Comparison of ENCODE assay signal across 1 cellular context in genomic region chr18:37381554-37381953, GRCh38.
TF ChIP-seq lines count a peak whose summit lies in the region.

No MANE protein-coding gene starts in this region.

TF ChIP-seq in HepG2, 621 proteins besides CTCF, POLR2A, EP300 and RAD21 (continued from another document):
- TF ChIP-seq, protein P1, sequence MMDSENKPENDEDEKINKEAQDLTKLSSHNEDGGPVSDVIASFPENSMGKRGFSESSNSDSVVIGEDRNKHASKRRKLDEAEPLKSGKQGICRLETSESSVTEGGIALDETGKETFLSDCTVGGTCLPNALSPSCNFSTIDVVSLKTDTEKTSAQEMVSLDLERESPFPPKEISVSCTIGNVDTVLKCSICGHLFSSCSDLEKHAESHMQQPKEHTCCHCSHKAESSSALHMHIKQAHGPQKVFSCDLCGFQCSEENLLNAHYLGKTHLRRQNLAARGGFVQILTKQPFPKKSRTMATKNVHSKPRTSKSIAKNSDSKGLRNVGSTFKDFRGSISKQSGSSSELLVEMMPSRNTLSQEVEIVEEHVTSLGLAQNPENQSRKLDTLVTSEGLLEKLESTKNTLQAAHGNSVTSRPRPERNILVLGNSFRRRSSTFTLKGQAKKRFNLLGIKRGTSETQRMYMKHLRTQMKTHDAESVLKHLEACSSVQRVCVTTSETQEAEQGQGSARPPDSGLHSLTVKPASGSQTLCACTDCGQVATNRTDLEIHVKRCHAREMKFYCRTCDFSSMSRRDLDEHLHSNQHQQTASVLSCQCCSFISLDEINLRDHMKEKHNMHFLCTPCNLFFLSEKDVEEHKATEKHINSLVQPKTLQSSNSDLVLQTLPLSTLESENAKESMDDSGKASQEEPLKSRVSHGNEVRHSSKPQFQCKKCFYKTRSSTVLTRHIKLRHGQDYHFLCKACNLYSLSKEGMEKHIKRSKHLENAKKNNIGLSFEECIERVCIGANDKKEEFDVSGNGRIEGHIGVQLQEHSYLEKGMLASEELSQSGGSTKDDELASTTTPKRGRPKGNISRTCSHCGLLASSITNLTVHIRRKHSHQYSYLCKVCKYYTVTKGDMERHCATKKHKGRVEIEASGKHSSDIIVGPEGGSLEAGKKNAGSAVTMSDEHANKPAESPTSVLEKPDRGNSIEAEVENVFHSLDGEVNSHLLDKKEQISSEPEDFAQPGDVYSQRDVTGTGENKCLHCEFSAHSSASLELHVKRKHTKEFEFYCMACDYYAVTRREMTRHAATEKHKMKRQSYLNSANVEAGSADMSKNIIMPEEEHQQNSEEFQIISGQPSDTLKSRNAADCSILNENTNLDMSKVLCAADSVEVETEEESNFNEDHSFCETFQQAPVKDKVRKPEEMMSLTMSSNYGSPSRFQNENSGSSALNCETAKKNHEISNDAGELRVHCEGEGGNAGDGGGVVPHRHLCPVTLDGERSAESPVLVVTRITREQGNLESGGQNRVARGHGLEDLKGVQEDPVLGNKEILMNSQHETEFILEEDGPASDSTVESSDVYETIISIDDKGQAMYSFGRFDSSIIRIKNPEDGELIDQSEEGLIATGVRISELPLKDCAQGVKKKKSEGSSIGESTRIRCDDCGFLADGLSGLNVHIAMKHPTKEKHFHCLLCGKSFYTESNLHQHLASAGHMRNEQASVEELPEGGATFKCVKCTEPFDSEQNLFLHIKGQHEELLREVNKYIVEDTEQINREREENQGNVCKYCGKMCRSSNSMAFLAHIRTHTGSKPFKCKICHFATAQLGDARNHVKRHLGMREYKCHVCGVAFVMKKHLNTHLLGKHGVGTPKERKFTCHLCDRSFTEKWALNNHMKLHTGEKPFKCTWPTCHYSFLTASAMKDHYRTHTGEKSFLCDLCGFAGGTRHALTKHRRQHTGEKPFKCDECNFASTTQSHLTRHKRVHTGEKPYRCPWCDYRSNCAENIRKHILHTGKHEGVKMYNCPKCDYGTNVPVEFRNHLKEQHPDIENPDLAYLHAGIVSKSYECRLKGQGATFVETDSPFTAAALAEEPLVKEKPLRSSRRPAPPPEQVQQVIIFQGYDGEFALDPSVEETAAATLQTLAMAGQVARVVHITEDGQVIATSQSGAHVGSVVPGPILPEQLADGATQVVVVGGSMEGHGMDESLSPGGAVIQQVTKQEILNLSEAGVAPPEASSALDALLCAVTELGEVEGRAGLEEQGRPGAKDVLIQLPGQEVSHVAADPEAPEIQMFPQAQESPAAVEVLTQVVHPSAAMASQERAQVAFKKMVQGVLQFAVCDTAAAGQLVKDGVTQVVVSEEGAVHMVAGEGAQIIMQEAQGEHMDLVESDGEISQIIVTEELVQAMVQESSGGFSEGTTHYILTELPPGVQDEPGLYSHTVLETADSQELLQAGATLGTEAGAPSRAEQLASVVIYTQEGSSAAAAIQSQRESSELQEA (CRISPR knock-in tag; IDR thresholded peaks at IDR 0.05; ENCODE audit: not compliant biosample characterization): no peak
TF ChIP-seq in HepG2: peak in this region for 0.
